In genomic region chr3:55549172-55549571, GRCh38 we compare ENCODE assay signal across 14 cellular contexts.
A peak's percentile ranks its signal among the peaks of the same experiment; 100 is the strongest.
DNase-seq lines count a peak whose midpoint lies in the region; ATAC-seq and TF ChIP-seq lines count a peak whose summit lies in the region.
"Had no signal": no experiment of that assay in that cellular context is flagged by ENCODE, and none has a peak within 500 bp of the region (broad histone marks: within the 10 kb centered on the region; RNA-seq: fewer than 3 reads in every experiment).

No MANE protein-coding gene starts in this region.

- no peak overlapping the region for H3K9ac ChIP-seq in adipocyte (ENCODE audit: low read length)

- H3K9me2 ChIP-seq in hepatocyte (replicated peaks; ENCODE audit: insufficient read depth): no peaks in the 10 kb centered on the region

- CTCF ChIA-PET in AG04449 (lab: Yijun Ruan, JAX): interaction anchor here (0.9 to 1.2 kb wide), 4 partner anchors 10 to 198 kb away, joined by 3 to 4 read pairs (median 3); no protein-coding TSS in a partner anchor

- 63% methylated on average over 6 of the region's 6 CpGs for WGBS in hepatocyte (ENCODE audit: low lambda C conversion rate, missing lambda C conversion rate)

- H3K9me3 ChIP-seq in adipocyte (ENCODE audit: control insufficient read depth, low read length): peaks cover 4% of the 10 kb centered on the region
- H3K9me3 ChIP-seq in hepatocyte (ENCODE audit: low read depth): no peaks in the 10 kb centered on the region
- H3K9me3 ChIP-seq: upper lobe of left lung had no signal

- no peak overlapping the region for H2AFZ ChIP-seq in hepatocyte

- H3K79me2 ChIP-seq in hepatocyte: no peaks in the 10 kb centered on the region

- peaks cover 34% of the 10 kb centered on the region for H3K27me3 ChIP-seq in adipocyte (replicated peaks; ENCODE audit: control insufficient read depth, insufficient read depth, low read length)
- H3K27me3 ChIP-seq in hepatocyte: no peaks in the 10 kb centered on the region
- H3K27me3 ChIP-seq: upper lobe of left lung had no signal

- H3K36me3 ChIP-seq in adipocyte (ENCODE audit: control insufficient read depth, insufficient read depth, low read length, severe bottlenecking) (no peaks in the 10 kb centered on the region), hepatocyte (replicated peaks; ENCODE audit: insufficient read depth, low read depth) (no peaks in the 10 kb centered on the region)
- H3K36me3 ChIP-seq: upper lobe of left lung had no signal

- ATAC-seq in GM18502 (IDR thresholded peaks at IDR 0.05; ENCODE audit: poor library complexity, unreplicated experiment): no peak

- H4K20me1 ChIP-seq in hepatocyte (ENCODE audit: insufficient read depth, poor library complexity, severe bottlenecking): no peaks in the 10 kb centered on the region

- H3K4me3 ChIP-seq in AG04449 (ENCODE audit: low read depth, low read length) (no peak overlapping the region), GM12864 (ENCODE audit: low read depth, low read length) (no peak overlapping the region), adipocyte (ENCODE audit: low read length) (no peak overlapping the region), hepatocyte (no peak overlapping the region)
- H3K4me3 ChIP-seq: upper lobe of left lung had no signal

- H3K4me1 ChIP-seq in adipocyte (ENCODE audit: control insufficient read depth, insufficient read depth, low read length) (no peaks in the 10 kb centered on the region), hepatocyte (ENCODE audit: insufficient read depth) (peaks cover 12% of the 10 kb centered on the region)
- H3K4me1 ChIP-seq: upper lobe of left lung had no signal

- TF ChIP-seq CTCF in AG04449 (IDR thresholded peaks at IDR 0.05; ENCODE audit: insufficient read depth, low read length, missing control alignments) (no peak), GM12864 (IDR thresholded peaks at IDR 0.05; ENCODE audit: low read depth, low read length, missing control alignments) (peak; percentile 8), hepatocyte (IDR thresholded peaks at IDR 0.05; ENCODE audit: poor library complexity) (peak; percentile 29)

- H3K4me2 ChIP-seq in hepatocyte: no peak overlapping the region

- H3K27ac ChIP-seq in hepatocyte: peak overlapping the region; percentile 23
- H3K27ac ChIP-seq: epithelial cell of prostate, upper lobe of left lung had no signal

- POLR2A ChIA-PET in AG04449 (lab: Yijun Ruan, JAX): interaction anchor here (0.7 kb wide), 2 partner anchors 51 to 595 kb away, joined by 3 to 6 read pairs; no protein-coding TSS in a partner anchor

- DNase-seq in AG04449 (ENCODE audit: low read depth, low spot score) (peak; percentile 3), GM12864 (ENCODE audit: low read depth) (no peak), adipocyte (ENCODE audit: low read depth) (peak; percentile 42), hepatocyte (ENCODE audit: low spot score) (no peak), inferior parietal cortex (ENCODE audit: extremely low spot score) (no peak), Ammon's horn (ENCODE audit: low spot score) (no peak), occipital lobe (lab: John Stamatoyannopoulos, UW) (no peak)
- DNase-seq: activated naive CD4-positive, alpha-beta T cell treated with anti-CD3 and anti-CD28 coated beads for 36 hours; C1 segment of cervical spinal cord; GOT3; NCI-H2107; upper lobe of left lung had no signal

Comparison
In these comparisons a context has a peak if more than half of its experiments do, and no peak if none do; other contexts are left out.
1. DNase-seq: peak in AG04449 (single experiment) and adipocyte (single experiment); none in GM12864 (single experiment), hepatocyte (single experiment), inferior parietal cortex (single experiment), Ammon's horn (single experiment) and occipital lobe (single experiment).